In the genomic region with DNA sequence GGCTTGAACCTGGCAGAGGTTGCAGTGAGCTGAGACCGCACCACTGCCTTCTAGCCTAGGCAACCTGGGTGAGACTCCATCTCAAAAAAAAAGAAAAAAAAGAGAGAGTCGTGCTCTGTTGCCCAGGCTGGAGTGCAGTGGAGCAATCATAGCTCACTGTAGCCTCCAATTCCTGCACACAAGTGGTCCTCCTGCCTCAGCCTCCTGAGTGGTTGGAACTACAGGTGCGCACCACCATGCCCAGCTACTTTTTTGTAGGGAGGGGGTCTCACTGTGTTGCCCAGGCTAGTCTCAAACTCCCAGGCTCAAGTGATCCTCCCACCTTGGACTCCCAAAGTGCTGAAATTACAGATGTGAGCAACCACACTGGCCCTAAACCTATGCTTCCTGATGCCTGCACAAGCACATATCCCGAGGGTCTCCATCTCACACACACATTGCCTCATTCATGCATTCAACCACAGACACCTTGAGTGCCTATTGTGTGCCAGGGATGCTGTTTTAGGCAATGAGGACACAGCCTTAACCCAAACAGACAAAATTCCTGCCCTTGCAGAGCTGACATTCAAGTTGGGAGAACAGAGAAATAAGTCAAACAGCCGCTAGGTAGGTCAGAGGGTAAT, we compare ENCODE assay signal across 13 cellular contexts. TPM values are rescaled to one million over a fixed set of nuclear protein-coding genes. Genes with fewer than 3 reads are reported as not detected.
DNase-seq lines count a peak whose midpoint lies in the region; ATAC-seq lines count a peak whose summit lies in the region.
"Had no signal": no experiment of that assay in that cellular context is flagged by ENCODE, and none has a peak within 500 bp of the region (broad histone marks: within the 10 kb centered on the region; RNA-seq: fewer than 3 reads in every experiment).

No MANE protein-coding gene starts in this region.

- H3K9me3 Mint-ChIP-seq in activated T-cell treated with anti-CD3 and anti-CD28 coated beads, Interleukin-2, amount 50 U/mL, for 72 hours: no peaks in the 10 kb centered on the region
- H3K9me3 Mint-ChIP-seq in activated T-helper 17 cell treated with anti-CD3 and anti-CD28 coated beads, Interleukin-2, amount 50 U/mL, for 72 hours: no peaks in the 10 kb centered on the region
- H3K9me3 Mint-ChIP-seq in stimulated activated effector memory CD8-positive, alpha-beta T cell treated with anti-CD3 and anti-CD28 coated beads, Interleukin-12 subunit alpha, Interleukin-12 subunit beta, amount 100 ng/mL, for 72 hours: no peaks in the 10 kb centered on the region

- ATAC-seq in activated T-cell treated with anti-CD3 and anti-CD28 coated beads, Interleukin-2, amount 50 U/mL, for 72 hours (replicated peaks in 1 of 2): no peak
- no peak for ATAC-seq in activated T-helper 17 cell treated with anti-CD3 and anti-CD28 coated beads, Interleukin-2, amount 50 U/mL, for 72 hours (replicated peaks)
- no peak for ATAC-seq in stimulated activated effector memory CD8-positive, alpha-beta T cell treated with anti-CD3 and anti-CD28 coated beads, Interleukin-12 subunit alpha, Interleukin-12 subunit beta, amount 100 ng/mL, for 72 hours
- no peak for ATAC-seq in GM21381 (IDR thresholded peaks at IDR 0.05; ENCODE audit: unreplicated experiment)
- ATAC-seq: SK-N-SH treated with all-trans-retinoic acid at 6 μM for 48 hours had no signal

- H3K4me1 Mint-ChIP-seq in activated T-cell treated with anti-CD3 and anti-CD28 coated beads, Interleukin-2, amount 50 U/mL, for 72 hours (ENCODE audit: low read depth): peaks cover 74% of the 10 kb centered on the region
- H3K4me1 Mint-ChIP-seq in activated T-helper 17 cell treated with anti-CD3 and anti-CD28 coated beads, Interleukin-2, amount 50 U/mL, for 72 hours: peaks cover 37% of the 10 kb centered on the region
- H3K4me1 Mint-ChIP-seq in stimulated activated effector memory CD8-positive, alpha-beta T cell treated with anti-CD3 and anti-CD28 coated beads, Interleukin-12 subunit alpha, Interleukin-12 subunit beta, amount 100 ng/mL, for 72 hours: peaks cover 46% of the 10 kb centered on the region

- H3K36me3 Mint-ChIP-seq in activated T-cell treated with anti-CD3 and anti-CD28 coated beads, Interleukin-2, amount 50 U/mL, for 72 hours (ENCODE audit: insufficient read depth in 2 of 2): peaks cover 0 to 2% of the 10 kb centered on the region in 2 donors
- H3K36me3 Mint-ChIP-seq in activated T-helper 17 cell treated with anti-CD3 and anti-CD28 coated beads, Interleukin-2, amount 50 U/mL, for 72 hours (ENCODE audit: low read depth): peaks cover 37% of the 10 kb centered on the region
- H3K36me3 Mint-ChIP-seq in stimulated activated effector memory CD8-positive, alpha-beta T cell treated with anti-CD3 and anti-CD28 coated beads, Interleukin-12 subunit alpha, Interleukin-12 subunit beta, amount 100 ng/mL, for 72 hours: peaks cover 44% of the 10 kb centered on the region

- H3K27ac Mint-ChIP-seq in activated T-cell treated with anti-CD3 and anti-CD28 coated beads, Interleukin-2, amount 50 U/mL, for 72 hours: peak overlapping the region; percentile 39
- H3K27ac Mint-ChIP-seq in activated T-helper 17 cell treated with anti-CD3 and anti-CD28 coated beads, Interleukin-2, amount 50 U/mL, for 72 hours: peak overlapping the region; percentile 65
- H3K27ac Mint-ChIP-seq in stimulated activated effector memory CD8-positive, alpha-beta T cell treated with anti-CD3 and anti-CD28 coated beads, Interleukin-12 subunit alpha, Interleukin-12 subunit beta, amount 100 ng/mL, for 72 hours: peak overlapping the region; percentile 66

- peak overlapping the region; percentile 9 to 35 for H3K4me3 Mint-ChIP-seq in activated T-cell treated with anti-CD3 and anti-CD28 coated beads, Interleukin-2, amount 50 U/mL, for 72 hours
- H3K4me3 Mint-ChIP-seq in activated T-helper 17 cell treated with anti-CD3 and anti-CD28 coated beads, Interleukin-2, amount 50 U/mL, for 72 hours: peak overlapping the region; percentile 86
- peak overlapping the region; percentile 83 for H3K4me3 Mint-ChIP-seq in stimulated activated effector memory CD8-positive, alpha-beta T cell treated with anti-CD3 and anti-CD28 coated beads, Interleukin-12 subunit alpha, Interleukin-12 subunit beta, amount 100 ng/mL, for 72 hours

- no peaks in the 10 kb centered on the region for H3K27me3 Mint-ChIP-seq in activated T-cell treated with anti-CD3 and anti-CD28 coated beads, Interleukin-2, amount 50 U/mL, for 72 hours (ENCODE audit: low read depth)
- no peaks in the 10 kb centered on the region for H3K27me3 Mint-ChIP-seq in activated T-helper 17 cell treated with anti-CD3 and anti-CD28 coated beads, Interleukin-2, amount 50 U/mL, for 72 hours

- no peak for DNase-seq in activated T-cell treated with anti-CD3 and anti-CD28 coated beads, Interleukin-2, amount 50 U/mL, for 72 hours
- no peak for DNase-seq in activated T-cell treated with anti-CD3 and anti-CD28 coated beads, Interleukin-2, amount 50 U/mL, for 1 hour
- DNase-seq in stimulated activated effector memory CD8-positive, alpha-beta T cell treated with anti-CD3 and anti-CD28 coated beads, Interleukin-12 subunit alpha, Interleukin-12 subunit beta, amount 100 ng/mL, for 72 hours (ENCODE audit: low spot score in 2 of 2): no peak
- no peak for DNase-seq in NOMO-1 (lab: John Stamatoyannopoulos, UW; ENCODE audit: unreplicated experiment in 2 of 2)
- DNase-seq: activated T-cell treated with anti-CD3 and anti-CD28 coated beads, Interleukin-2, amount 50 U/mL, for 48 hours; dermis blood vessel endothelial cell; Karpas-422; NCI-H446 treated with DMSO at 0.1 percent for 48 hours; PC-9 had no signal

RNA-seq across cellular contexts. Expression of gene ANGPTL6, which starts 2.2 kb away (rescaled TPM):
- 10 to 100 TPM; 13.2 to 17.6 TPM for total RNA-seq in activated T-cell treated with anti-CD3 and anti-CD28 coated beads, Interleukin-2, amount 50 U/mL, for 72 hours
- 10 to 100 TPM in 1 of 2 donors, 1 to 10 TPM in 1; 5.7 to 47.0 TPM for total RNA-seq in activated T-helper 17 cell treated with anti-CD3 and anti-CD28 coated beads, Interleukin-2, amount 50 U/mL, for 72 hours
- total RNA-seq: astrocyte, PC-9 had no signal

RNA-seq across cellular contexts. Expression of gene PPAN, which starts 5.9 kb away (rescaled TPM):
- 100 to 1,000 TPM; 106 to 117 TPM for total RNA-seq in activated T-cell treated with anti-CD3 and anti-CD28 coated beads, Interleukin-2, amount 50 U/mL, for 72 hours
- 100 to 1,000 TPM; 205 to 372 TPM for total RNA-seq in activated T-helper 17 cell treated with anti-CD3 and anti-CD28 coated beads, Interleukin-2, amount 50 U/mL, for 72 hours

RNA-seq across cellular contexts. Expression of gene P2RY11, which starts 11.2 kb away (rescaled TPM):
- total RNA-seq in activated T-cell treated with anti-CD3 and anti-CD28 coated beads, Interleukin-2, amount 50 U/mL, for 72 hours: 10 to 100 TPM; 65.4 to 73.9 TPM
- 100 to 1,000 TPM; 114 to 237 TPM for total RNA-seq in activated T-helper 17 cell treated with anti-CD3 and anti-CD28 coated beads, Interleukin-2, amount 50 U/mL, for 72 hours

RNA-seq across cellular contexts. Expression of gene SHFL, which starts 14.2 kb away (rescaled TPM):
- 10 to 100 TPM; 55.0 to 70.4 TPM for total RNA-seq in activated T-cell treated with anti-CD3 and anti-CD28 coated beads, Interleukin-2, amount 50 U/mL, for 72 hours
- total RNA-seq in activated T-helper 17 cell treated with anti-CD3 and anti-CD28 coated beads, Interleukin-2, amount 50 U/mL, for 72 hours: 10 to 100 TPM; 52.5 to 65.0 TPM

RNA-seq across cellular contexts. Expression of gene EIF3G, which starts 19.4 kb away (rescaled TPM):
- 100 to 1,000 TPM; 277 to 278 TPM for total RNA-seq in activated T-cell treated with anti-CD3 and anti-CD28 coated beads, Interleukin-2, amount 50 U/mL, for 72 hours
- 100 to 1,000 TPM; 174 to 235 TPM for total RNA-seq in activated T-helper 17 cell treated with anti-CD3 and anti-CD28 coated beads, Interleukin-2, amount 50 U/mL, for 72 hours

Comparison
In these comparisons a context has a peak if more than half of its experiments do, and no peak if none do; other contexts are left out.
1. H3K4me3 Mint-ChIP-seq: peak in every context shown above with its lines; median percentile 86 in activated T-helper 17 cell treated with anti-CD3 and anti-CD28 coated beads, Interleukin-2, amount 50 U/mL, for 72 hours; 83 in stimulated activated effector memory CD8-positive, alpha-beta T cell treated with anti-CD3 and anti-CD28 coated beads, Interleukin-12 subunit alpha, Interleukin-12 subunit beta, amount 100 ng/mL, for 72 hours; 22 in activated T-cell treated with anti-CD3 and anti-CD28 coated beads, Interleukin-2, amount 50 U/mL, for 72 hours.